ENCODE assay signal across 9 cellular contexts in the genomic region with DNA sequence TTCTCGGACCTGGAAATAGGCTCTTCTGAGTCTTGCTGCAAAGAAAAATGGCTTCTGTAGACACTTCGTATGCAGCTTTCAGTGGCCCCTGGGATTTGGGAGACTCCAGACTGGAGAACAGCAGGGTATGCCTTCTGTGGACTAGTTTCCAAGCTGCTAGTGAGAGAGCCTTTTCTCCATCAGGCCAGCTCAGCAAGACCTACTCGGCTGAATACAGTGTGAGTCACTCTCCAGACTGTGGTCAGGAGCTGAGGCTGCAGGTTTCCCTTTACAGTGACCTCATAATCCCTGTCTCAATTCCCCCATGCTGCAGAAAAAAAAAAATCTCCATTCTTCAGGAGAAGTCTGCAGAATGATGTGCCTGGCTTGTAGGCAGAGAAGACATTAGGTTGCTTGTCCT.
DNase-seq lines count a peak whose midpoint lies in the region; ATAC-seq and TF ChIP-seq lines count a peak whose summit lies in the region.
"Had no signal": no experiment of that assay in that cellular context is flagged by ENCODE, and none has a peak within 500 bp of the region (broad histone marks: within the 10 kb centered on the region; RNA-seq: fewer than 3 reads in every experiment).

No MANE protein-coding gene starts in this region.

- H3K9me3 Mint-ChIP-seq in mesothelial cell of epicardium = peaks cover 7% of the 10 kb centered on the region

- no peaks in the 10 kb centered on the region for H3K4me1 ChIP-seq in HCT116 (ENCODE audit: control insufficient read depth in 1 of 2, insufficient read depth in 2 of 2, low read length in 2 of 2)
- peaks cover 0 to 7% (median 0%) of the 10 kb centered on the region in 4 donors for H3K4me1 ChIP-seq in sigmoid colon
- H3K4me1 ChIP-seq: pancreas had no signal

- peaks cover 11% of the 10 kb centered on the region for H3K4me1 Mint-ChIP-seq in mesothelial cell of epicardium

- no peaks in the 10 kb centered on the region for H4K20me1 ChIP-seq in HCT116 (ENCODE audit: insufficient read depth)

- no peak overlapping the region for H3K27ac Mint-ChIP-seq in mesothelial cell of epicardium

- H3K9ac ChIP-seq in HCT116 (ENCODE audit: low read length) = no peak overlapping the region

- H3K27me3 ChIP-seq in HCT116 (ENCODE audit: insufficient read depth, low read length) = peaks cover 52% of the 10 kb centered on the region; the same call in 1 of the 2 replicates
- no peaks in the 10 kb centered on the region for H3K27me3 ChIP-seq in WERI-Rb-1 (ENCODE audit: insufficient read depth, low read depth, severe bottlenecking)
- no peaks in the 10 kb centered on the region for H3K27me3 ChIP-seq in sigmoid colon
- H3K27me3 ChIP-seq: pancreas had no signal

- H3K4me2 ChIP-seq in HCT116 (ENCODE audit: low read length) = no peak overlapping the region

- no peaks in the 10 kb centered on the region for H3K27me3 Mint-ChIP-seq in mesothelial cell of epicardium (ENCODE audit: low read depth)

- 82% methylated on average over 3 of the region's 3 CpGs for WGBS in sigmoid colon, 2 donors

- H3K9me3 ChIP-seq in HCT116 (ENCODE audit: control insufficient read depth in 1 of 2, insufficient read depth in 1 of 2, low read depth in 1 of 2, low read length in 2 of 2) (no peaks in the 10 kb centered on the region), WERI-Rb-1 (ENCODE audit: severe bottlenecking) (no peaks in the 10 kb centered on the region), sigmoid colon (no peaks in the 10 kb centered on the region)
- H3K9me3 ChIP-seq: pancreas had no signal

- intact Hi-C loops in HCT116 (cut with micrococcal nuclease) (no loop called here), sigmoid colon (cut with DNase I) (no loop called here)

- CTCF ChIA-PET in HCT116 (lab: Charles Lee) = interaction anchor here (0.8 kb wide), 1 partner anchor 9 kb away, joined by 3 read pairs; no protein-coding TSS in a partner anchor

- H3K4me3 Mint-ChIP-seq in mesothelial cell of epicardium = no peak overlapping the region

- H3K79me2 ChIP-seq in HCT116 (ENCODE audit: insufficient read depth, low read length) = no peaks in the 10 kb centered on the region

- H2AFZ ChIP-seq in HCT116 (ENCODE audit: low read depth, low read length, poor library complexity, severe bottlenecking) = no peak overlapping the region

- H3K36me3 ChIP-seq in HCT116 (ENCODE audit: control insufficient read depth in 1 of 2, insufficient read depth in 2 of 2, low read length in 2 of 2) (no peaks in the 10 kb centered on the region), WERI-Rb-1 (no peaks in the 10 kb centered on the region), sigmoid colon (no peaks in the 10 kb centered on the region)
- H3K36me3 ChIP-seq: pancreas had no signal

- H3K4me3 ChIP-seq in HCT116 (replicated peaks in 1 of 2; ENCODE audit: low read depth in 1 of 2, low read length in 2 of 2) = no peak overlapping the region
- no peak overlapping the region for H3K4me3 ChIP-seq in WERI-Rb-1 (ENCODE audit: low read depth, low read length)
- H3K4me3 ChIP-seq in sigmoid colon = no peak overlapping the region
- H3K4me3 ChIP-seq: pancreas had no signal

- TF ChIP-seq CTCF in HCT116 (IDR thresholded peaks at IDR 0.05 in 2 of 3, conservative IDR thresholded peaks at IDR 0.05 in 1 of 3; ENCODE audit: borderline replicate concordance in 1 of 3, insufficient read depth in 1 of 3, low read depth in 2 of 3, low read length in 2 of 3) (no peak), WERI-Rb-1 (IDR thresholded peaks at IDR 0.05; ENCODE audit: low read depth, low read length) (no peak), sigmoid colon (IDR thresholded peaks at IDR 0.05) (no peak), mesothelial cell of epicardium (IDR thresholded peaks at IDR 0.05; ENCODE audit: unreplicated experiment) (no peak)

- DNase-seq in AG20443 (ENCODE audit: low spot score) (peak; percentile 86), HCT116 (ENCODE audit: low read depth, low spot score) (no peak), WERI-Rb-1 (peak; percentile 55), iris pigment epithelial cell (ENCODE audit: low read depth) (peak; percentile 94), sigmoid colon (no peak), mesothelial cell of epicardium (ENCODE audit: low spot score in 2 of 2, unreplicated experiment in 2 of 2) (no peak)

- POLR2A ChIA-PET in HCT116 (lab: Charles Lee) = no interaction called here

- no TSS peak for BruUV-seq in HCT116 (replicated peaks; lab: Mats Ljungman, UMichigan)

- no peak for TF ChIP-seq POLR2A in HCT116 (IDR thresholded peaks at IDR 0.05; ENCODE audit: borderline replicate concordance, extremely low read depth, insufficient read depth, insufficient read length)
- no peak for TF ChIP-seq POLR2A in sigmoid colon (IDR thresholded peaks at IDR 0.05)

- no peaks in the 10 kb centered on the region for H3K36me3 Mint-ChIP-seq in mesothelial cell of epicardium

- no peak for TF ChIP-seq EP300 in sigmoid colon (IDR thresholded peaks at IDR 0.05)

- TF ChIP-seq RAD21 in HCT116 (IDR thresholded peaks at IDR 0.05; ENCODE audit: low read depth) = no peak

- RAD21 ChIA-PET in HCT116 (lab: Charles Lee; ENCODE audit: low non-redundant PET in 1 of 2, low total read pairs in 2 of 2, uncharacterized antibody in 2 of 2, unreplicated experiment in 2 of 2) = no interaction called here

- H3K9me2 ChIP-seq in HCT116 (ENCODE audit: insufficient read depth) = no peaks in the 10 kb centered on the region

- ATAC-seq in HCT116 (peak; percentile 73), GM21526 (IDR thresholded peaks at IDR 0.05; ENCODE audit: low FRiP score, unreplicated experiment) (no peak), HG02852 (IDR thresholded peaks at IDR 0.05; ENCODE audit: unreplicated experiment) (no peak)

- H3K27ac ChIP-seq in HCT116 (ENCODE audit: low read depth, low read length) (no peak overlapping the region), WERI-Rb-1 (no peak overlapping the region), sigmoid colon (no peak overlapping the region)
- H3K27ac ChIP-seq: pancreas had no signal

TF ChIP-seq in HCT116, 20 proteins besides CTCF, POLR2A, EP300 and RAD21:
- no peak for TF ChIP-seq YY1 (IDR thresholded peaks at IDR 0.05; ENCODE audit: extremely low read depth, insufficient replicate concordance, low read depth, low read length)
- no peak for TF ChIP-seq SP1 (IDR thresholded peaks at IDR 0.05; ENCODE audit: low read depth)
- TF ChIP-seq, protein P1, sequence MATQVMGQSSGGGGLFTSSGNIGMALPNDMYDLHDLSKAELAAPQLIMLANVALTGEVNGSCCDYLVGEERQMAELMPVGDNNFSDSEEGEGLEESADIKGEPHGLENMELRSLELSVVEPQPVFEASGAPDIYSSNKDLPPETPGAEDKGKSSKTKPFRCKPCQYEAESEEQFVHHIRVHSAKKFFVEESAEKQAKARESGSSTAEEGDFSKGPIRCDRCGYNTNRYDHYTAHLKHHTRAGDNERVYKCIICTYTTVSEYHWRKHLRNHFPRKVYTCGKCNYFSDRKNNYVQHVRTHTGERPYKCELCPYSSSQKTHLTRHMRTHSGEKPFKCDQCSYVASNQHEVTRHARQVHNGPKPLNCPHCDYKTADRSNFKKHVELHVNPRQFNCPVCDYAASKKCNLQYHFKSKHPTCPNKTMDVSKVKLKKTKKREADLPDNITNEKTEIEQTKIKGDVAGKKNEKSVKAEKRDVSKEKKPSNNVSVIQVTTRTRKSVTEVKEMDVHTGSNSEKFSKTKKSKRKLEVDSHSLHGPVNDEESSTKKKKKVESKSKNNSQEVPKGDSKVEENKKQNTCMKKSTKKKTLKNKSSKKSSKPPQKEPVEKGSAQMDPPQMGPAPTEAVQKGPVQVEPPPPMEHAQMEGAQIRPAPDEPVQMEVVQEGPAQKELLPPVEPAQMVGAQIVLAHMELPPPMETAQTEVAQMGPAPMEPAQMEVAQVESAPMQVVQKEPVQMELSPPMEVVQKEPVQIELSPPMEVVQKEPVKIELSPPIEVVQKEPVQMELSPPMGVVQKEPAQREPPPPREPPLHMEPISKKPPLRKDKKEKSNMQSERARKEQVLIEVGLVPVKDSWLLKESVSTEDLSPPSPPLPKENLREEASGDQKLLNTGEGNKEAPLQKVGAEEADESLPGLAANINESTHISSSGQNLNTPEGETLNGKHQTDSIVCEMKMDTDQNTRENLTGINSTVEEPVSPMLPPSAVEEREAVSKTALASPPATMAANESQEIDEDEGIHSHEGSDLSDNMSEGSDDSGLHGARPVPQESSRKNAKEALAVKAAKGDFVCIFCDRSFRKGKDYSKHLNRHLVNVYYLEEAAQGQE (IDR thresholded peaks at IDR 0.05; ENCODE audit: low read depth) = no peak
- TF ChIP-seq ELF1 (IDR thresholded peaks at IDR 0.05; ENCODE audit: borderline replicate concordance, low read depth) = no peak
- 0 out of 2 replicates have a peak, but pooled peaks have one; percentile 14 for TF ChIP-seq FOSL1 (IDR thresholded peaks at IDR 0.05; ENCODE audit: low read depth)

Comparison
In these comparisons a context has a peak if more than half of its experiments do, and no peak if none do; other contexts are left out.
1. DNase-seq: peak in AG20443 (single experiment), WERI-Rb-1 (single experiment) and iris pigment epithelial cell (single experiment); none in HCT116 (single experiment), sigmoid colon (single experiment) and mesothelial cell of epicardium (0 of 2).